Comparison of ENCODE assay signal across 17 cellular contexts in genomic region chrX:17030580-17031285, GRCh38.
DNase-seq lines count a peak whose midpoint lies in the region; TF ChIP-seq lines count a peak whose summit lies in the region.
"Had no signal": no experiment of that assay in that cellular context is flagged by ENCODE, and none has a peak within 500 bp of the region (broad histone marks: within the 10 kb centered on the region; RNA-seq: fewer than 3 reads in every experiment).

No MANE protein-coding gene starts in this region.

- peak overlapping the region; percentile 14 for H2AFZ ChIP-seq in ACC112 (ENCODE audit: low read length, unreplicated experiment)

- H3K36me3 ChIP-seq in ACC112 (ENCODE audit: insufficient read depth, low read length) (no peaks in the 10 kb centered on the region), SJCRH30 (no peaks in the 10 kb centered on the region), neutrophil (peaks cover 66% of the 10 kb centered on the region), BE2C (no peaks in the 10 kb centered on the region)
- H3K36me3 ChIP-seq: breast epithelium, left lung had no signal

- H3K4me1 ChIP-seq in ACC112 (ENCODE audit: control insufficient read depth, insufficient read depth, low read length, unreplicated experiment) = peaks cover 28% of the 10 kb centered on the region
- peaks cover 48% of the 10 kb centered on the region for H3K4me1 ChIP-seq in SJCRH30
- H3K4me1 ChIP-seq in neutrophil (ENCODE audit: control insufficient read depth in 1 of 2, insufficient read depth in 1 of 2, low read depth in 1 of 2, low read length in 1 of 2) = peaks cover 7 to 13% of the 10 kb centered on the region in 2 experiments
- H3K4me1 ChIP-seq in BE2C = no peaks in the 10 kb centered on the region
- H3K4me1 ChIP-seq: breast epithelium, left lung had no signal

- TF ChIP-seq CTCF in neutrophil (IDR thresholded peaks at IDR 0.05) (no peak), BE2C (IDR thresholded peaks at IDR 0.05; ENCODE audit: low read depth, low read length) (no peak), nephron progenitor cell (IDR thresholded peaks at IDR 0.05) (no peak)

- no peaks in the 10 kb centered on the region for H3K36me3 Mint-ChIP-seq in nephron progenitor cell (ENCODE audit: low read depth)
- H3K36me3 Mint-ChIP-seq: activated naive CD4-positive, alpha-beta T cell treated with anti-CD3 and anti-CD28 coated beads, Interleukin-2, amount 50 U/mL, for 72 hours had no signal

- DNase-seq in SJCRH30 = no peak
- DNase-seq in epidermal melanocyte (ENCODE audit: insufficient read length, low spot score) = peak; percentile 16
- DNase-seq in NCI-H2227 treated with DMSO at 0.1 percent for 48 hours (lab: John Stamatoyannopoulos, UW) = no peak
- no peak for DNase-seq in BE2C
- no peak for DNase-seq in nephron progenitor cell
- DNase-seq in hypothalamus (lab: John Stamatoyannopoulos, UW) = no peak
- DNase-seq: erythroblast; left lung; NCI-H1436 treated with DMSO at 0.1 percent for 48 hours; NCI-H526 treated with DMSO at 0.1 percent for 48 hours; stimulated activated CD4-positive, alpha-beta T cell treated with anti-CD3 and anti-CD28 coated beads, Interleukin-4, amount 100 ng/mL, for 1 hour; stimulated activated naive CD8-positive, alpha-beta T cell treated with anti-CD3 and anti-CD28 coated beads, Interleukin-15, amount 100 ng/mL, for 72 hours had no signal

- peaks cover 8% of the 10 kb centered on the region for H3K4me1 Mint-ChIP-seq in nephron progenitor cell
- H3K4me1 Mint-ChIP-seq: stimulated activated naive CD8-positive, alpha-beta T cell treated with anti-CD3 and anti-CD28 coated beads, Interleukin-15, amount 100 ng/mL, for 72 hours had no signal

- H3K27ac ChIP-seq in ACC112 (ENCODE audit: low read depth, low read length) = no peak overlapping the region
- H3K27ac ChIP-seq in SJCRH30 = peak overlapping the region; percentile 49
- peak overlapping the region; percentile 55 for H3K27ac ChIP-seq in neutrophil
- H3K27ac ChIP-seq: breast epithelium, left lung had no signal

- H3K9me3 Mint-ChIP-seq in nephron progenitor cell = no peaks in the 10 kb centered on the region
- H3K9me3 Mint-ChIP-seq: activated naive CD4-positive, alpha-beta T cell treated with anti-CD3 and anti-CD28 coated beads, Interleukin-2, amount 50 U/mL, for 72 hours; stimulated activated naive CD8-positive, alpha-beta T cell treated with anti-CD3 and anti-CD28 coated beads, Interleukin-15, amount 100 ng/mL, for 72 hours had no signal

- H3K27me3 Mint-ChIP-seq in nephron progenitor cell (ENCODE audit: low read depth, poor library complexity) = peaks cover 7% of the 10 kb centered on the region

- H3K27ac Mint-ChIP-seq in nephron progenitor cell = no peak overlapping the region
- H3K27ac Mint-ChIP-seq: activated naive CD4-positive, alpha-beta T cell treated with anti-CD3 and anti-CD28 coated beads, Interleukin-2, amount 50 U/mL, for 72 hours; stimulated activated naive CD8-positive, alpha-beta T cell treated with anti-CD3 and anti-CD28 coated beads, Interleukin-15, amount 100 ng/mL, for 72 hours had no signal

- H3K4me3 Mint-ChIP-seq in nephron progenitor cell = no peak overlapping the region
- H3K4me3 Mint-ChIP-seq: stimulated activated naive CD8-positive, alpha-beta T cell treated with anti-CD3 and anti-CD28 coated beads, Interleukin-15, amount 100 ng/mL, for 72 hours had no signal

- no peak overlapping the region for H3K4me3 ChIP-seq in ACC112 (ENCODE audit: low read depth, low read length)
- no peak overlapping the region for H3K4me3 ChIP-seq in SJCRH30
- no peak overlapping the region for H3K4me3 ChIP-seq in neutrophil (ENCODE audit: low read depth in 1 of 2, low read length in 1 of 2)
- H3K4me3 ChIP-seq in BE2C (ENCODE audit: low read depth, low read length) = no peak overlapping the region
- H3K4me3 ChIP-seq: breast epithelium, left lung, smooth muscle cell had no signal

- H3K9me3 ChIP-seq in SJCRH30 (replicated peaks) (no peaks in the 10 kb centered on the region), neutrophil (no peaks in the 10 kb centered on the region), BE2C (no peaks in the 10 kb centered on the region)
- H3K9me3 ChIP-seq: breast epithelium, left lung had no signal

- no peaks in the 10 kb centered on the region for H3K79me2 ChIP-seq in ACC112 (ENCODE audit: control insufficient read depth, insufficient read depth, low read length, unreplicated experiment)

- H3K27me3 ChIP-seq in ACC112 (ENCODE audit: insufficient read depth, low read length) = no peaks in the 10 kb centered on the region
- no peaks in the 10 kb centered on the region for H3K27me3 ChIP-seq in SJCRH30
- H3K27me3 ChIP-seq in neutrophil = no peaks in the 10 kb centered on the region
- H3K27me3 ChIP-seq in BE2C = no peaks in the 10 kb centered on the region
- H3K27me3 ChIP-seq: left lung had no signal
